ENCODE assay signal across 8 cellular contexts in genomic region chr22:36368359-36368983, GRCh38. TPM values are rescaled to one million over a fixed set of nuclear protein-coding genes. Genes with fewer than 3 reads are reported as not detected.
A peak's percentile ranks its signal among the peaks of the same experiment; 100 is the strongest.
DNase-seq lines count a peak whose midpoint lies in the region; ATAC-seq and TF ChIP-seq lines count a peak whose summit lies in the region.

No MANE protein-coding gene starts in this region.

- POLR2A ChIA-PET in AG04450 (lab: Yijun Ruan, JAX) = interaction anchor here (0.5 to 4.2 kb wide), 6 partner anchors 10 to 102 kb away, joined by 3 to 30 read pairs (median 4); no protein-coding TSS in a partner anchor

- peak; percentile 63 for DNase-seq in AG04450 (ENCODE audit: low read depth, low spot score)
- DNase-seq in amniotic epithelial cell (ENCODE audit: low read depth) = peak; percentile 91
- peak; percentile 83 for DNase-seq in iPS DF 4.7 (ENCODE audit: extremely low read depth, low spot score)
- DNase-seq in spleen = no peak
- DNase-seq in CD1c-positive myeloid dendritic cell (ENCODE audit: extremely low spot score) = no peak
- no peak for DNase-seq in NCI-H1436 (lab: John Stamatoyannopoulos, UW)

- peak overlapping the region; percentile 50 for H3K9ac ChIP-seq in HUES48 (ENCODE audit: low read depth, low read length)

- 0 out of 2 replicates have a peak, but pooled peaks have one; percentile 3 for TF ChIP-seq CTCF in AG04450 (IDR thresholded peaks at IDR 0.05; ENCODE audit: low read depth, low read length)
- TF ChIP-seq CTCF in spleen (IDR thresholded peaks at IDR 0.05 in 8 of 11, conservative IDR thresholded peaks at IDR 0.05 in 3 of 11) = peak in 2 of 11 experiments; percentile 15 to 32

- H3K9me3 ChIP-seq in AG04450 (ENCODE audit: control insufficient read depth, insufficient read depth, low read length) (no peaks in the 10 kb centered on the region), HUES48 (ENCODE audit: control insufficient read depth, insufficient read depth, low read length) (no peaks in the 10 kb centered on the region), spleen (no peaks in the 10 kb centered on the region)

- TF ChIP-seq POLR2A in spleen (IDR thresholded peaks at IDR 0.05) = no peak

- CTCF ChIA-PET in AG04450 (lab: Charles Lee) = no interaction called here

- intact Hi-C loops in spleen (cut with DNase I; ENCODE audit: low total_unique reads) = no loop called here

- H3K27me3 ChIP-seq in AG04450 (ENCODE audit: control insufficient read depth, insufficient read depth, low read length) (no peaks in the 10 kb centered on the region), HUES48 (ENCODE audit: control insufficient read depth, insufficient read depth, low read length) (no peaks in the 10 kb centered on the region), spleen (replicated peaks in 1 of 7) (no peaks in the 10 kb centered on the region)

- H3K4me1 ChIP-seq in HUES48 (ENCODE audit: control insufficient read depth, insufficient read depth, low read length) = peaks cover 78% of the 10 kb centered on the region
- H3K4me1 ChIP-seq in spleen = peaks cover 98 to 100% (median 100%) of the 10 kb centered on the region in 6 donors

- H3K27ac ChIP-seq in AG04450 (ENCODE audit: low read depth, low read length) (peak overlapping the region; percentile 86), HUES48 (ENCODE audit: low read depth, low read length) (peak overlapping the region; percentile 92), spleen (peak overlapping the region; percentile 72 to 100 (median 98))

- H3K4me3 ChIP-seq in AG04450 (ENCODE audit: low read depth, low read length) (peak overlapping the region; percentile 38), HUES48 (ENCODE audit: low read depth, low read length) (no peak overlapping the region), spleen (peak overlapping the region in 3 of 8 donors; percentile 8 to 52 (median 12))

- 44 to 58% (median 53%) methylated on average over 13 of the region's 13 CpGs for WGBS in spleen, 5 donors

- H3K36me3 ChIP-seq in HUES48 (ENCODE audit: control insufficient read depth, insufficient read depth, low read length) (no peaks in the 10 kb centered on the region), spleen (peaks cover 0 to 66% (median 6%) of the 10 kb centered on the region in 6 donors)

- ATAC-seq in HG02588 (IDR thresholded peaks at IDR 0.05; ENCODE audit: unreplicated experiment) = no peak

RNA-seq across cellular contexts. Expression of gene MYH9, which starts 19.3 kb away (rescaled TPM):
- polyA plus RNA-seq in AG04450 (2011; rRNA removed) (338 and 432 TPM in 2 replicates), spleen (100 to 1,000 TPM in 1 of 3 donors, 10 to 100 TPM in 2; 59.8 to 166 (median 71.1) TPM)
- polyA minus RNA-seq in AG04450 (2011; rRNA and poly(A)+ RNA removed) = 1,487 and 1,729 TPM in 2 replicates
- total RNA-seq in spleen = 1,000 to 10,000 TPM in 4 of 7 donors, 100 to 1,000 TPM in 3; 575 to 1,376 (median 1,013) TPM

Comparison
In these comparisons a context has a peak if more than half of its experiments do, and no peak if none do; other contexts are left out.
1. DNase-seq: peak in AG04450 (single experiment), amniotic epithelial cell (single experiment) and iPS DF 4.7 (single experiment); none in spleen (single experiment), CD1c-positive myeloid dendritic cell (single experiment) and NCI-H1436 (single experiment).
2. Peak in every context shown above with its lines, with median percentiles within 50 percentile points of each other: H3K27ac ChIP-seq.